1 cellular context compared by ENCODE assay signal in the genomic region with DNA sequence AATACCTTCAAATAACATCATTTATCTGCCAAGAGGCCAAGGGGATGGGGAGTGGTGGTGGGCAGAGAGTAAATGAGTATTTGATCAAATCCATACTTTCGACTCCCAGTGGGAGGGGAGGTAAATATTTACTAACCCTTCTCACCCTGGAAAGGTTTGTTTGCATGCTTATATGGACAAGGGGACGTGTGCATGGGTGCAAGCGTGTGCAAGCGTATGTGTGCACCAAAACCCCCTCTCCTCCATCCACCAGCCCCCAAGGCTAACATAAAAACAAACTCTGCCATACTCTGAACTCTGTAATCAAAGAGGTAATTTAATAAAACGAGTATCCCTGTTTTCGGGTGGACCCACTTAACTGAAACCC.
TF ChIP-seq lines count a peak whose summit lies in the region.

No MANE protein-coding gene starts in this region.

TF ChIP-seq in HepG2, 621 proteins besides CTCF, POLR2A, EP300 and RAD21 (continues in another document):
- TF ChIP-seq HMG20B (CRISPR knock-in tag; conservative IDR thresholded peaks at IDR 0.05) = peak; percentile 97
- TF ChIP-seq KLF13 (CRISPR knock-in tag; IDR thresholded peaks at IDR 0.05) = no peak
- TF ChIP-seq, protein P1, sequence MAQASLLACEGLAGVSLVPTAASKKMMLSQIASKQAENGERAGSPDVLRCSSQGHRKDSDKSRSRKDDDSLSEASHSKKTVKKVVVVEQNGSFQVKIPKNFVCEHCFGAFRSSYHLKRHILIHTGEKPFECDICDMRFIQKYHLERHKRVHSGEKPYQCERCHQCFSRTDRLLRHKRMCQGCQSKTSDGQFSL (CRISPR knock-in tag; IDR thresholded peaks at IDR 0.05) = no peak
- peak; percentile 65 for TF ChIP-seq ZMAT3 (CRISPR knock-in tag; conservative IDR thresholded peaks at IDR 0.05)
- peak; percentile 77 for TF ChIP-seq ZNF652 (CRISPR knock-in tag; IDR thresholded peaks at IDR 0.05; ENCODE audit: borderline replicate concordance, low read depth)
- TF ChIP-seq HNF4A (CRISPR knock-in tag; IDR thresholded peaks at IDR 0.05) = peak; percentile 62; the same call in 1 of the 2 replicates
- no peak for TF ChIP-seq KDM2A (CRISPR knock-in tag; IDR thresholded peaks at IDR 0.05; ENCODE audit: borderline replicate concordance, low read depth)
- TF ChIP-seq TCF12 (IDR thresholded peaks at IDR 0.05) = no peak
- no peak for TF ChIP-seq TCF12 (CRISPR knock-in tag; IDR thresholded peaks at IDR 0.05)
- TF ChIP-seq RCOR2 (CRISPR knock-in tag; IDR thresholded peaks at IDR 0.05) = peak; percentile 70; the same call in 1 of the 2 replicates
- TF ChIP-seq, protein P2, sequence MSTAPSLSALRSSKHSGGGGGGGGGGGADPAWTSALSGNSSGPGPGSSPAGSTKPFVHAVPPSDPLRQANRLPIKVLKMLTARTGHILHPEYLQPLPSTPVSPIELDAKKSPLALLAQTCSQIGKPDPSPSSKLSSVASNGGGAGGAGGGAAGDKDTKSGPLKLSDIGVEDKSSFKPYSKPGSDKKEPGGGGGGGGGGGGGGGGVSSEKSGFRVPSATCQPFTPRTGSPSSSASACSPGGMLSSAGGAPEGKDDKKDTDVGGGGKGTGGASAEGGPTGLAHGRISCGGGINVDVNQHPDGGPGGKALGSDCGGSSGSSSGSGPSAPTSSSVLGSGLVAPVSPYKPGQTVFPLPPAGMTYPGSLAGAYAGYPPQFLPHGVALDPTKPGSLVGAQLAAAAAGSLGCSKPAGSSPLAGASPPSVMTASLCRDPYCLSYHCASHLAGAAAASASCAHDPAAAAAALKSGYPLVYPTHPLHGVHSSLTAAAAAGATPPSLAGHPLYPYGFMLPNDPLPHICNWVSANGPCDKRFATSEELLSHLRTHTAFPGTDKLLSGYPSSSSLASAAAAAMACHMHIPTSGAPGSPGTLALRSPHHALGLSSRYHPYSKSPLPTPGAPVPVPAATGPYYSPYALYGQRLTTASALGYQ (CRISPR knock-in tag; IDR thresholded peaks at IDR 0.05) = 0 out of 2 replicates have a peak, but pooled peaks have one; percentile 37
- TF ChIP-seq, protein P3, sequence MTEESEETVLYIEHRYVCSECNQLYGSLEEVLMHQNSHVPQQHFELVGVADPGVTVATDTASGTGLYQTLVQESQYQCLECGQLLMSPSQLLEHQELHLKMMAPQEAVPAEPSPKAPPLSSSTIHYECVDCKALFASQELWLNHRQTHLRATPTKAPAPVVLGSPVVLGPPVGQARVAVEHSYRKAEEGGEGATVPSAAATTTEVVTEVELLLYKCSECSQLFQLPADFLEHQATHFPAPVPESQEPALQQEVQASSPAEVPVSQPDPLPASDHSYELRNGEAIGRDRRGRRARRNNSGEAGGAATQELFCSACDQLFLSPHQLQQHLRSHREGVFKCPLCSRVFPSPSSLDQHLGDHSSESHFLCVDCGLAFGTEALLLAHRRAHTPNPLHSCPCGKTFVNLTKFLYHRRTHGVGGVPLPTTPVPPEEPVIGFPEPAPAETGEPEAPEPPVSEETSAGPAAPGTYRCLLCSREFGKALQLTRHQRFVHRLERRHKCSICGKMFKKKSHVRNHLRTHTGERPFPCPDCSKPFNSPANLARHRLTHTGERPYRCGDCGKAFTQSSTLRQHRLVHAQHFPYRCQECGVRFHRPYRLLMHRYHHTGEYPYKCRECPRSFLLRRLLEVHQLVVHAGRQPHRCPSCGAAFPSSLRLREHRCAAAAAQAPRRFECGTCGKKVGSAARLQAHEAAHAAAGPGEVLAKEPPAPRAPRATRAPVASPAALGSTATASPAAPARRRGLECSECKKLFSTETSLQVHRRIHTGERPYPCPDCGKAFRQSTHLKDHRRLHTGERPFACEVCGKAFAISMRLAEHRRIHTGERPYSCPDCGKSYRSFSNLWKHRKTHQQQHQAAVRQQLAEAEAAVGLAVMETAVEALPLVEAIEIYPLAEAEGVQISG (CRISPR knock-in tag; IDR thresholded peaks at IDR 0.05) = 0 out of 2 replicates have a peak, but pooled peaks have one; percentile 9
- peak; percentile 63; the same call in 1 of the 2 replicates for TF ChIP-seq NFIC (IDR thresholded peaks at IDR 0.05; ENCODE audit: low read length)
- peak; percentile 64; the same call in 1 of the 2 replicates for TF ChIP-seq NR2F2 (IDR thresholded peaks at IDR 0.05; ENCODE audit: borderline replicate concordance, low read depth)
- TF ChIP-seq NCOA2 (CRISPR knock-in tag; IDR thresholded peaks at IDR 0.05) = peak; percentile 83
- 0 out of 2 replicates have a peak, but pooled peaks have one; percentile 57 for TF ChIP-seq ZNF33A (CRISPR knock-in tag; IDR thresholded peaks at IDR 0.05; ENCODE audit: borderline replicate concordance)
- TF ChIP-seq SIX1 (CRISPR knock-in tag; IDR thresholded peaks at IDR 0.05; ENCODE audit: borderline replicate concordance) = peak; percentile 23; the same call in 1 of the 2 replicates
- peak; percentile 61 for TF ChIP-seq NR2F6 (IDR thresholded peaks at IDR 0.05)
- TF ChIP-seq NR2F6 (CRISPR knock-in tag; IDR thresholded peaks at IDR 0.05) = peak; percentile 78
- TF ChIP-seq, protein P4, sequence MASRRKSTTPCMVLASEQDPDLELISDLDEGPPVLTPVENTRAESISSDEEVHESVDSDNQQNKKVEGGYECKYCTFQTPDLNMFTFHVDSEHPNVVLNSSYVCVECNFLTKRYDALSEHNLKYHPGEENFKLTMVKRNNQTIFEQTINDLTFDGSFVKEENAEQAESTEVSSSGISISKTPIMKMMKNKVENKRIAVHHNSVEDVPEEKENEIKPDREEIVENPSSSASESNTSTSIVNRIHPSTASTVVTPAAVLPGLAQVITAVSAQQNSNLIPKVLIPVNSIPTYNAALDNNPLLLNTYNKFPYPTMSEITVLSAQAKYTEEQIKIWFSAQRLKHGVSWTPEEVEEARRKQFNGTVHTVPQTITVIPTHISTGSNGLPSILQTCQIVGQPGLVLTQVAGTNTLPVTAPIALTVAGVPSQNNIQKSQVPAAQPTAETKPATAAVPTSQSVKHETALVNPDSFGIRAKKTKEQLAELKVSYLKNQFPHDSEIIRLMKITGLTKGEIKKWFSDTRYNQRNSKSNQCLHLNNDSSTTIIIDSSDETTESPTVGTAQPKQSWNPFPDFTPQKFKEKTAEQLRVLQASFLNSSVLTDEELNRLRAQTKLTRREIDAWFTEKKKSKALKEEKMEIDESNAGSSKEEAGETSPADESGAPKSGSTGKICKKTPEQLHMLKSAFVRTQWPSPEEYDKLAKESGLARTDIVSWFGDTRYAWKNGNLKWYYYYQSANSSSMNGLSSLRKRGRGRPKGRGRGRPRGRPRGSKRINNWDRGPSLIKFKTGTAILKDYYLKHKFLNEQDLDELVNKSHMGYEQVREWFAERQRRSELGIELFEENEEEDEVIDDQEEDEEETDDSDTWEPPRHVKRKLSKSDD (CRISPR knock-in tag; IDR thresholded peaks at IDR 0.05; ENCODE audit: low read depth) = 0 out of 2 replicates have a peak, but pooled peaks have one; percentile 15
- no peak for TF ChIP-seq CREB1 (IDR thresholded peaks at IDR 0.05)
- peak; percentile 56; the same call in 1 of the 2 replicates for TF ChIP-seq CREB1 (CRISPR knock-in tag; IDR thresholded peaks at IDR 0.05)
- TF ChIP-seq CCDC6 (CRISPR knock-in tag; IDR thresholded peaks at IDR 0.05) = 0 out of 2 replicates have a peak, but pooled peaks have one; percentile 8
- TF ChIP-seq, protein P5, sequence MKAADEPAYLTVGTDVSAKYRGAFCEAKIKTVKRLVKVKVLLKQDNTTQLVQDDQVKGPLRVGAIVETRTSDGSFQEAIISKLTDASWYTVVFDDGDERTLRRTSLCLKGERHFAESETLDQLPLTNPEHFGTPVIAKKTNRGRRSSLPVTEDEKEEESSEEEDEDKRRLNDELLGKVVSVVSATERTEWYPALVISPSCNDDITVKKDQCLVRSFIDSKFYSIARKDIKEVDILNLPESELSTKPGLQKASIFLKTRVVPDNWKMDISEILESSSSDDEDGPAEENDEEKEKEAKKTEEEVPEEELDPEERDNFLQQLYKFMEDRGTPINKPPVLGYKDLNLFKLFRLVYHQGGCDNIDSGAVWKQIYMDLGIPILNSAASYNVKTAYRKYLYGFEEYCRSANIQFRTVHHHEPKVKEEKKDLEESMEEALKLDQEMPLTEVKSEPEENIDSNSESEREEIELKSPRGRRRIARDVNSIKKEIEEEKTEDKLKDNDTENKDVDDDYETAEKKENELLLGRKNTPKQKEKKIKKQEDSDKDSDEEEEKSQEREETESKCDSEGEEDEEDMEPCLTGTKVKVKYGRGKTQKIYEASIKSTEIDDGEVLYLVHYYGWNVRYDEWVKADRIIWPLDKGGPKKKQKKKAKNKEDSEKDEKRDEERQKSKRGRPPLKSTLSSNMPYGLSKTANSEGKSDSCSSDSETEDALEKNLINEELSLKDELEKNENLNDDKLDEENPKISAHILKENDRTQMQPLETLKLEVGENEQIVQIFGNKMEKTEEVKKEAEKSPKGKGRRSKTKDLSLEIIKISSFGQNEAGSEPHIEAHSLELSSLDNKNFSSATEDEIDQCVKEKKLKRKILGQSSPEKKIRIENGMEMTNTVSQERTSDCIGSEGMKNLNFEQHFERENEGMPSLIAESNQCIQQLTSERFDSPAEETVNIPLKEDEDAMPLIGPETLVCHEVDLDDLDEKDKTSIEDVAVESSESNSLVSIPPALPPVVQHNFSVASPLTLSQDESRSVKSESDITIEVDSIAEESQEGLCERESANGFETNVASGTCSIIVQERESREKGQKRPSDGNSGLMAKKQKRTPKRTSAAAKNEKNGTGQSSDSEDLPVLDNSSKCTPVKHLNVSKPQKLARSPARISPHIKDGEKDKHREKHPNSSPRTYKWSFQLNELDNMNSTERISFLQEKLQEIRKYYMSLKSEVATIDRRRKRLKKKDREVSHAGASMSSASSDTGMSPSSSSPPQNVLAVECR (CRISPR knock-in tag; IDR thresholded peaks at IDR 0.05; ENCODE audit: borderline replicate concordance) = peak; percentile 32; the same call in 1 of the 2 replicates
- TF ChIP-seq, protein P6, sequence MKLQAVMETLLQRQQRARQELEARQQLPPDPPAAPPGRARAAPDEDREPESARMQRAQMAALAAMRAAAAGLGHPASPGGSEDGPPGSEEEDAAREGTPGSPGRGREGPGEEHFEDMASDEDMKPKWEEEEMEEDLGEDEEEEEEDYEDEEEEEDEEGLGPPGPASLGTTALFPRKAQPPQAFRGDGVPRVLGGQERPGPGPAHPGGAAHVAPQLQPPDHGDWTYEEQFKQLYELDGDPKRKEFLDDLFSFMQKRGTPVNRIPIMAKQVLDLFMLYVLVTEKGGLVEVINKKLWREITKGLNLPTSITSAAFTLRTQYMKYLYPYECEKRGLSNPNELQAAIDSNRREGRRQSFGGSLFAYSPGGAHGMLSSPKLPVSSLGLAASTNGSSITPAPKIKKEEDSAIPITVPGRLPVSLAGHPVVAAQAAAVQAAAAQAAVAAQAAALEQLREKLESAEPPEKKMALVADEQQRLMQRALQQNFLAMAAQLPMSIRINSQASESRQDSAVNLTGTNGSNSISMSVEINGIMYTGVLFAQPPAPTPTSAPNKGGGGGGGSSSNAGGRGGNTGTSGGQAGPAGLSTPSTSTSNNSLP (IDR thresholded peaks at IDR 0.05; ENCODE audit: low read depth, low read length) = peak; percentile 69; the same call in 1 of the 2 replicates
- TF ChIP-seq, protein P7, sequence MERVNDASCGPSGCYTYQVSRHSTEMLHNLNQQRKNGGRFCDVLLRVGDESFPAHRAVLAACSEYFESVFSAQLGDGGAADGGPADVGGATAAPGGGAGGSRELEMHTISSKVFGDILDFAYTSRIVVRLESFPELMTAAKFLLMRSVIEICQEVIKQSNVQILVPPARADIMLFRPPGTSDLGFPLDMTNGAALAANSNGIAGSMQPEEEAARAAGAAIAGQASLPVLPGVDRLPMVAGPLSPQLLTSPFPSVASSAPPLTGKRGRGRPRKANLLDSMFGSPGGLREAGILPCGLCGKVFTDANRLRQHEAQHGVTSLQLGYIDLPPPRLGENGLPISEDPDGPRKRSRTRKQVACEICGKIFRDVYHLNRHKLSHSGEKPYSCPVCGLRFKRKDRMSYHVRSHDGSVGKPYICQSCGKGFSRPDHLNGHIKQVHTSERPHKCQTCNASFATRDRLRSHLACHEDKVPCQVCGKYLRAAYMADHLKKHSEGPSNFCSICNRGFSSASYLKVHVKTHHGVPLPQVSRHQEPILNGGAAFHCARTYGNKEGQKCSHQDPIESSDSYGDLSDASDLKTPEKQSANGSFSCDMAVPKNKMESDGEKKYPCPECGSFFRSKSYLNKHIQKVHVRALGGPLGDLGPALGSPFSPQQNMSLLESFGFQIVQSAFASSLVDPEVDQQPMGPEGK (CRISPR knock-in tag; IDR thresholded peaks at IDR 0.05) = peak; percentile 64
- TF ChIP-seq CHD4 (IDR thresholded peaks at IDR 0.05; ENCODE audit: borderline replicate concordance, low read length) = peak; percentile 80; the same call in 1 of the 2 replicates
- TF ChIP-seq FOXO1 (CRISPR knock-in tag; IDR thresholded peaks at IDR 0.05) = peak; percentile 75; the same call in 1 of the 2 replicates
- TF ChIP-seq ZNF205 (CRISPR knock-in tag; IDR thresholded peaks at IDR 0.05) = 0 out of 2 replicates have a peak, but pooled peaks have one; percentile 41
- TF ChIP-seq, protein P8, sequence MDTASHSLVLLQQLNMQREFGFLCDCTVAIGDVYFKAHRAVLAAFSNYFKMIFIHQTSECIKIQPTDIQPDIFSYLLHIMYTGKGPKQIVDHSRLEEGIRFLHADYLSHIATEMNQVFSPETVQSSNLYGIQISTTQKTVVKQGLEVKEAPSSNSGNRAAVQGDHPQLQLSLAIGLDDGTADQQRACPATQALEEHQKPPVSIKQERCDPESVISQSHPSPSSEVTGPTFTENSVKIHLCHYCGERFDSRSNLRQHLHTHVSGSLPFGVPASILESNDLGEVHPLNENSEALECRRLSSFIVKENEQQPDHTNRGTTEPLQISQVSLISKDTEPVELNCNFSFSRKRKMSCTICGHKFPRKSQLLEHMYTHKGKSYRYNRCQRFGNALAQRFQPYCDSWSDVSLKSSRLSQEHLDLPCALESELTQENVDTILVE (CRISPR knock-in tag; IDR thresholded peaks at IDR 0.05) = peak; percentile 48; the same call in 1 of the 2 replicates
- TF ChIP-seq TBX3 (IDR thresholded peaks at IDR 0.05; ENCODE audit: borderline replicate concordance) = peak; percentile 91
- peak; percentile 88 for TF ChIP-seq SALL1 (CRISPR knock-in tag; IDR thresholded peaks at IDR 0.05)
- no peak for TF ChIP-seq JUN (CRISPR knock-in tag; IDR thresholded peaks at IDR 0.05)
- no peak for TF ChIP-seq CBX1 (IDR thresholded peaks at IDR 0.05; ENCODE audit: low read depth)
- TF ChIP-seq ZBTB20 (CRISPR knock-in tag; IDR thresholded peaks at IDR 0.05; ENCODE audit: borderline replicate concordance, low read depth) = peak; percentile 86; the same call in 1 of the 2 replicates
- 0 out of 2 replicates have a peak, but pooled peaks have one; percentile 25 for TF ChIP-seq FOXK1 (CRISPR knock-in tag; IDR thresholded peaks at IDR 0.05; ENCODE audit: borderline replicate concordance, low read depth)
- TF ChIP-seq, protein P9, sequence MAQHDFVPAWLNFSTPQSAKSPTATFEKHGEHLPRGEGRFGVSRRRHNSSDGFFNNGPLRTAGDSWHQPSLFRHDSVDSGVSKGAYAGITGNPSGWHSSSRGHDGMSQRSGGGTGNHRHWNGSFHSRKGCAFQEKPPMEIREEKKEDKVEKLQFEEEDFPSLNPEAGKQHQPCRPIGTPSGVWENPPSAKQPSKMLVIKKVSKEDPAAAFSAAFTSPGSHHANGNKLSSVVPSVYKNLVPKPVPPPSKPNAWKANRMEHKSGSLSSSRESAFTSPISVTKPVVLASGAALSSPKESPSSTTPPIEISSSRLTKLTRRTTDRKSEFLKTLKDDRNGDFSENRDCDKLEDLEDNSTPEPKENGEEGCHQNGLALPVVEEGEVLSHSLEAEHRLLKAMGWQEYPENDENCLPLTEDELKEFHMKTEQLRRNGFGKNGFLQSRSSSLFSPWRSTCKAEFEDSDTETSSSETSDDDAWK (CRISPR knock-in tag; IDR thresholded peaks at IDR 0.05) = no peak
- peak; percentile 48; the same call in 1 of the 2 replicates for TF ChIP-seq FOSL2 (CRISPR knock-in tag; IDR thresholded peaks at IDR 0.05)
- peak; percentile 71; the same call in 1 of the 2 replicates for TF ChIP-seq ZKSCAN8 (CRISPR knock-in tag; IDR thresholded peaks at IDR 0.05; ENCODE audit: borderline replicate concordance)
- peak; percentile 67; the same call in 1 of the 2 replicates for TF ChIP-seq HHEX (CRISPR knock-in tag; IDR thresholded peaks at IDR 0.05)
- TF ChIP-seq ZMYM4 (CRISPR knock-in tag; IDR thresholded peaks at IDR 0.05) = 0 out of 2 replicates have a peak, but pooled peaks have one; percentile 28
